Comparison of ENCODE assay signal across 19 cellular contexts in genomic region chr3:98885851-98886250, GRCh38. TPM values are rescaled to one million over a fixed set of nuclear protein-coding genes. Genes with fewer than 3 reads are reported as not detected.
DNase-seq lines count a peak whose midpoint lies in the region; ATAC-seq, FAIRE-seq and TF ChIP-seq lines count a peak whose summit lies in the region.
"Had no signal": no experiment of that assay in that cellular context is flagged by ENCODE, and none has a peak within 500 bp of the region (broad histone marks: within the 10 kb centered on the region; RNA-seq: fewer than 3 reads in every experiment).

No MANE protein-coding gene starts in this region.

- H3K79me2 ChIP-seq in keratinocyte (ENCODE audit: control insufficient read depth, insufficient read depth, low read length), result peaks cover 100% of the 10 kb centered on the region
- H3K79me2 ChIP-seq: parathyroid adenoma had no signal

- H3K4me1 ChIP-seq in HUES6 (ENCODE audit: control insufficient read depth, insufficient read depth, low read length) (peaks cover 47% of the 10 kb centered on the region), keratinocyte (ENCODE audit: control insufficient read depth, extremely low read depth, insufficient read depth, low read length) (peaks cover 55% of the 10 kb centered on the region)

- ATAC-seq in activated T-helper 17 cell treated with anti-CD3 and anti-CD28 coated beads, Interleukin-2, amount 50 U/mL, for 72 hours (replicated peaks), result no peak
- no peak for ATAC-seq in GM19397 (IDR thresholded peaks at IDR 0.05; ENCODE audit: unreplicated experiment)
- ATAC-seq: CD8-positive, alpha-beta T cell; GM12878 had no signal

- no peak overlapping the region for H3K4me3 Mint-ChIP-seq in activated T-helper 17 cell treated with anti-CD3 and anti-CD28 coated beads, Interleukin-2, amount 50 U/mL, for 72 hours
- H3K4me3 Mint-ChIP-seq: CD8-positive, alpha-beta T cell; dendritic cell treated with granulocyte-macrophage colony-stimulating factor and Interleukin-4, amounts not matched to agents 40 ng/mL and 50 ng/mL, for 4 days; immature natural killer cell had no signal

- H3K9ac ChIP-seq in HUES6 (ENCODE audit: low read length) (no peak overlapping the region), keratinocyte (ENCODE audit: control insufficient read depth, extremely low read depth, insufficient read depth, low read length) (no peak overlapping the region)
- H3K9ac ChIP-seq: parathyroid adenoma had no signal

- no peaks in the 10 kb centered on the region for H3K9me1 ChIP-seq in keratinocyte (ENCODE audit: control insufficient read depth, extremely low read depth, insufficient read depth, low read length)

- peaks cover 7% of the 10 kb centered on the region for H3K36me3 ChIP-seq in HUES6 (ENCODE audit: control insufficient read depth, insufficient read depth, low read length)
- peaks cover 53% of the 10 kb centered on the region for H3K36me3 ChIP-seq in brain microvascular endothelial cell (replicated peaks)
- peaks cover 8 to 30% of the 10 kb centered on the region in 2 experiments for H3K36me3 ChIP-seq in keratinocyte (ENCODE audit: control insufficient read depth in 2 of 2, extremely low read depth in 1 of 2, insufficient read depth in 2 of 2, low read length in 2 of 2)

- no peaks in the 10 kb centered on the region for H3K27me3 ChIP-seq in HUES6 (ENCODE audit: control insufficient read depth, insufficient read depth, low read length)
- H3K27me3 ChIP-seq in brain microvascular endothelial cell (replicated peaks), result no peaks in the 10 kb centered on the region
- H3K27me3 ChIP-seq in keratinocyte (ENCODE audit: control insufficient read depth, extremely low read depth, insufficient read depth, low read length), result no peaks in the 10 kb centered on the region

- FAIRE-seq in keratinocyte (lab: Jason Lieb, UNC), result no peak
- FAIRE-seq: GM12878 had no signal

- peaks cover 46% of the 10 kb centered on the region for H4K20me1 ChIP-seq in keratinocyte (ENCODE audit: control insufficient read depth, extremely low read depth, insufficient read depth, low read length)

- no peaks in the 10 kb centered on the region for H3K27me3 Mint-ChIP-seq in activated T-helper 17 cell treated with anti-CD3 and anti-CD28 coated beads, Interleukin-2, amount 50 U/mL, for 72 hours
- H3K27me3 Mint-ChIP-seq: dendritic cell treated with granulocyte-macrophage colony-stimulating factor and Interleukin-4, amounts not matched to agents 40 ng/mL and 50 ng/mL, for 4 days had no signal

- no peaks in the 10 kb centered on the region for H3K9me3 ChIP-seq in HUES6 (ENCODE audit: control insufficient read depth, insufficient read depth, low read depth, low read length)
- H3K9me3 ChIP-seq in keratinocyte (ENCODE audit: control insufficient read depth, low read depth, low read length), result no peaks in the 10 kb centered on the region

- no peak overlapping the region for H2AFZ ChIP-seq in keratinocyte (ENCODE audit: control insufficient read depth, low read length)
- H2AFZ ChIP-seq: parathyroid adenoma had no signal

- peak; percentile 58 for DNase-seq in A172 (ENCODE audit: low spot score)
- no peak for DNase-seq in brain microvascular endothelial cell
- DNase-seq in keratinocyte (ENCODE audit: low read depth, low spot score), result no peak
- no peak for DNase-seq in SKM-1 treated with dmso at 0.1 percent for 144 hours (lab: John Stamatoyannopoulos, UW; ENCODE audit: unreplicated experiment)
- DNase-seq in UCSD-AML1 (lab: John Stamatoyannopoulos, UW; ENCODE audit: unreplicated experiment), result no peak
- DNase-seq: ACHN; activated CD8-positive, alpha-beta memory T cell treated with anti-CD3 and anti-CD28 coated beads for 24 hours; amniotic stem cell; CD8-positive, alpha-beta T cell; immature natural killer cell; NCI-H2029; NCI-H526; stimulated activated CD4-positive, alpha-beta T cell treated with anti-CD3 and anti-CD28 coated beads, Interleukin-15, amount 100 ng/mL, for 24 hours had no signal

- no peaks in the 10 kb centered on the region for H3K9me3 Mint-ChIP-seq in activated T-helper 17 cell treated with anti-CD3 and anti-CD28 coated beads, Interleukin-2, amount 50 U/mL, for 72 hours
- H3K9me3 Mint-ChIP-seq: dendritic cell treated with granulocyte-macrophage colony-stimulating factor and Interleukin-4, amounts not matched to agents 40 ng/mL and 50 ng/mL, for 4 days had no signal

- no peak overlapping the region for H3K4me3 ChIP-seq in HUES6 (ENCODE audit: low read depth, low read length)
- peak overlapping the region; percentile 4 for H3K4me3 ChIP-seq in brain microvascular endothelial cell (ENCODE audit: low read depth, low read length)
- H3K4me3 ChIP-seq in keratinocyte (ENCODE audit: control insufficient read depth in 2 of 3, extremely low read depth in 1 of 3, insufficient read depth in 2 of 3, low read depth in 1 of 3, low read length in 3 of 3), result peak overlapping the region in 1 of 3 experiments; percentile 8
- H3K4me3 ChIP-seq: GM12878 had no signal

- dilution Hi-C loops in keratinocyte (cut with MboI; ENCODE audit: extremely low pct_ligation_motif_present, low sequenced_read_pairs), result no loop called here

- TF ChIP-seq CTCF in brain microvascular endothelial cell (IDR thresholded peaks at IDR 0.05; ENCODE audit: low read depth, low read length, missing control alignments) (no peak), keratinocyte (optimal IDR thresholded peaks at IDR 0.05 in 1 of 3, IDR thresholded peaks at IDR 0.05 in 1 of 3, conservative IDR thresholded peaks at IDR 0.05 in 1 of 3; ENCODE audit: extremely low read depth in 1 of 3, insufficient read depth in 2 of 3, low read length in 3 of 3) (no peak)

- peak overlapping the region; percentile 22; the same call in 1 of the 2 replicates for H3K27ac ChIP-seq in HUES6 (ENCODE audit: low read depth, low read length)
- no peak overlapping the region for H3K27ac ChIP-seq in brain microvascular endothelial cell
- H3K27ac ChIP-seq in keratinocyte (ENCODE audit: control insufficient read depth, insufficient read depth, low read length), result no peak overlapping the region
- H3K27ac ChIP-seq: parathyroid adenoma had no signal

- H3K4me1 Mint-ChIP-seq in activated T-helper 17 cell treated with anti-CD3 and anti-CD28 coated beads, Interleukin-2, amount 50 U/mL, for 72 hours, result no peaks in the 10 kb centered on the region
- H3K4me1 Mint-ChIP-seq: immature natural killer cell had no signal

- in situ Hi-C loops in brain microvascular endothelial cell (cut with HindIII; ENCODE audit: low pct_ligation_motif_present, low sequenced_read_pairs), result loop anchor here (25.0 kb wide), 1 partner anchor 101 kb away; no protein-coding TSS in a partner anchor

- H3K27ac Mint-ChIP-seq in activated T-helper 17 cell treated with anti-CD3 and anti-CD28 coated beads, Interleukin-2, amount 50 U/mL, for 72 hours, result no peak overlapping the region
- H3K27ac Mint-ChIP-seq: CD8-positive, alpha-beta T cell; dendritic cell treated with granulocyte-macrophage colony-stimulating factor and Interleukin-4, amounts not matched to agents 40 ng/mL and 50 ng/mL, for 4 days; immature natural killer cell had no signal

- peak overlapping the region; percentile 17 for H3K4me2 ChIP-seq in keratinocyte (ENCODE audit: control insufficient read depth, extremely low read depth, insufficient read depth, low read depth, low read length)

- H3K36me3 Mint-ChIP-seq in activated T-helper 17 cell treated with anti-CD3 and anti-CD28 coated beads, Interleukin-2, amount 50 U/mL, for 72 hours (ENCODE audit: low read depth), result no peaks in the 10 kb centered on the region
- H3K36me3 Mint-ChIP-seq: CD8-positive, alpha-beta T cell; immature natural killer cell had no signal

RNA-seq across cellular contexts. Expression of gene DCBLD2, which starts 15.6 kb away (rescaled TPM):
- total RNA-seq in A172 (2014; rRNA removed; shearing (Covaris generic)), result 808 and 1,036 TPM in 2 replicates
- 226 to 552 TPM (median 465 TPM) in 3 replicates for polyA plus RNA-seq in keratinocyte
- 43.5 TPM for polyA plus RNA-seq in keratinocyte (2011; ENCODE audit: low read depth)
- 139 and 276 TPM in 2 replicates for polyA plus RNA-seq in keratinocyte (2011; cell fraction: cytosol; rRNA removed)
- polyA plus RNA-seq in keratinocyte (2011; cell fraction: nucleus; rRNA removed), result 427 and 537 TPM in 2 replicates
- polyA plus RNA-seq in keratinocyte (2012; ENCODE audit: low replicate concordance), result 47.0 and 314 TPM in 2 replicates
- 309 to 761 TPM (median 397 TPM) in 3 replicates for polyA minus RNA-seq in keratinocyte
- 419 TPM for polyA minus RNA-seq in keratinocyte (2011; cell fraction: cytosol; rRNA and poly(A)+ RNA removed)
- polyA minus RNA-seq in keratinocyte (2011; cell fraction: nucleus; rRNA and poly(A)+ RNA removed), result 805 and 1,429 TPM in 2 replicates
- 1 to 10 TPM; 2.5 to 3.6 TPM for total RNA-seq in activated T-helper 17 cell treated with anti-CD3 and anti-CD28 coated beads, Interleukin-2, amount 50 U/mL, for 72 hours

Comparison
In these comparisons a context has a peak if more than half of its experiments do, and no peak if none do; other contexts are left out.
1. RNA of gene DCBLD2, which starts 15.6 kb away (total RNA-seq): 808 to 1,036 TPM in A172; 2.5 to 3.6 TPM in activated T-helper 17 cell treated with anti-CD3 and anti-CD28 coated beads, Interleukin-2, amount 50 U/mL, for 72 hours; every median in the first group is over 100 times any median in the second.